11 cellular contexts compared by ENCODE assay signal in genomic region chr2:111071480-111072143, GRCh38. TPM values are rescaled to one million over a fixed set of nuclear protein-coding genes. Genes with fewer than 3 reads are reported as not detected.
DNase-seq lines count a peak whose midpoint lies in the region; ATAC-seq lines count a peak whose summit lies in the region.
"Had no signal": no experiment of that assay in that cellular context is flagged by ENCODE, and none has a peak within 500 bp of the region (broad histone marks: within the 10 kb centered on the region; RNA-seq: fewer than 3 reads in every experiment).

No MANE protein-coding gene starts in this region.

- H3K27ac ChIP-seq in epithelial cell of prostate: no peak overlapping the region

- ATAC-seq in HG02973 (IDR thresholded peaks at IDR 0.05; ENCODE audit: unreplicated experiment) (no peak), GM19324 (IDR thresholded peaks at IDR 0.05; ENCODE audit: low FRiP score, unreplicated experiment) (no peak), HG03095 (IDR thresholded peaks at IDR 0.05; ENCODE audit: unreplicated experiment) (no peak)
- ATAC-seq: activated CD8-positive, alpha-beta memory T cell treated with anti-CD3 and anti-CD28 coated beads, Interleukin-2, amount 10 ng/mL, durations not matched to agents 7 days and 5 days; K562; stimulated activated effector memory CD8-positive, alpha-beta T cell treated with anti-CD3 and anti-CD28 coated beads, Interleukin-12 subunit alpha, Interleukin-12 subunit beta, amount 100 ng/mL, for 72 hours had no signal

- DNase-seq in Daoy (ENCODE audit: low read depth) (peak; percentile 92), NCI-H526 treated with DMSO at 0.1 percent for 48 hours (lab: John Stamatoyannopoulos, UW) (peak; percentile 53), epithelial cell of prostate (ENCODE audit: low read depth, low spot score) (peak; percentile 53), pulmonary artery endothelial cell (ENCODE audit: low read depth, low spot score) (peak; percentile 96)
- DNase-seq in activated CD4-positive, alpha-beta T cell treated with anti-CD3 and anti-CD28 coated beads, Interleukin-2, amount 50 U/mL, for 4 hours: no peak
- DNase-seq: activated CD8-positive, alpha-beta memory T cell treated with anti-CD3 and anti-CD28 coated beads, Interleukin-2, amount 10 ng/mL, durations not matched to agents 7 days and 5 days had no signal

RNA-seq across cellular contexts. Expression of gene BCL2L11, which starts 49.1 kb away (rescaled TPM):
- total RNA-seq in Daoy (2014; rRNA removed; shearing (Covaris generic)): 2.4 and 4.8 TPM in 2 replicates
- total RNA-seq in pulmonary artery endothelial cell: 8.0 and 9.2 TPM in 2 replicates

Comparison
In these comparisons a context has a peak if more than half of its experiments do, and no peak if none do; other contexts are left out.
1. DNase-seq: peak in Daoy (single experiment), NCI-H526 treated with DMSO at 0.1 percent for 48 hours (single experiment), epithelial cell of prostate (single experiment) and pulmonary artery endothelial cell (single experiment); none in activated CD4-positive, alpha-beta T cell treated with anti-CD3 and anti-CD28 coated beads, Interleukin-2, amount 50 U/mL, for 4 hours (0 of 2).